8 cellular contexts compared by ENCODE assay signal in genomic region chr12:105235747-105236476, GRCh38. TPM values are rescaled to one million over a fixed set of nuclear protein-coding genes. Genes with fewer than 3 reads are reported as not detected.
DNase-seq lines count a peak whose midpoint lies in the region; ATAC-seq and TF ChIP-seq lines count a peak whose summit lies in the region.

APPL2 (minus strand) TSS chr12:105236174; CDS start chr12:105236012, 162 bp downstream.

- peak within 1 kb of the TSS; percentile 87 to 100 for H3K9ac ChIP-seq in colonic mucosa (ENCODE audit: low read depth in 2 of 2, low read length in 2 of 2)

- peaks cover 32% of the 10 kb centered on the region for H3K4me1 Mint-ChIP-seq in activated CD4-positive, alpha-beta T cell treated with anti-CD3 and anti-CD28 coated beads, Interleukin-2, amount 10 ng/mL, durations not matched to agents 24 days and 14 days

- H3K27me3 ChIP-seq in colonic mucosa (no peaks in the 10 kb centered on the region), layer of hippocampus (ENCODE audit: control insufficient read depth, insufficient read depth, low read length) (no peaks in the 10 kb centered on the region)

- H3K36me3 ChIP-seq in colonic mucosa = no peaks in the 10 kb centered on the region

- no peaks in the 10 kb centered on the region for H3K9me3 ChIP-seq in colonic mucosa

- H3K36me3 Mint-ChIP-seq in activated CD4-positive, alpha-beta T cell treated with anti-CD3 and anti-CD28 coated beads, Interleukin-2, amount 10 ng/mL, durations not matched to agents 24 days and 14 days (ENCODE audit: low read depth) = peaks cover 10% of the 10 kb centered on the region

- H3K27ac ChIP-seq in colonic mucosa = peak within 1 kb of the TSS; percentile 96
- H3K27ac ChIP-seq in layer of hippocampus (ENCODE audit: low read depth, low read length) = peak within 1 kb of the TSS; percentile 97

- peaks cover 2% of the 10 kb centered on the region for H3K27me3 Mint-ChIP-seq in activated CD4-positive, alpha-beta T cell treated with anti-CD3 and anti-CD28 coated beads, Interleukin-2, amount 10 ng/mL, durations not matched to agents 24 days and 14 days

- no peak for TF ChIP-seq CTCF in colonic mucosa (IDR thresholded peaks at IDR 0.05)

- peak within 1 kb of the TSS; percentile 85 for H3K27ac Mint-ChIP-seq in activated CD4-positive, alpha-beta T cell treated with anti-CD3 and anti-CD28 coated beads, Interleukin-2, amount 10 ng/mL, durations not matched to agents 24 days and 14 days

- intact Hi-C loops in activated CD4-positive, alpha-beta T cell treated with anti-CD3 and anti-CD28 coated beads, Interleukin-2, amount 10 ng/mL, durations not matched to agents 24 days and 14 days (cut with micrococcal nuclease) = loop anchor here (1.0 to 5.0 kb wide), 5 partner anchors 8 to 1269 kb away; partner anchors contain the start of genes C12orf75, TDG and WASHC4
- intact Hi-C loops in colonic mucosa (cut with DNase I) = no loop called here

- H3K4me3 Mint-ChIP-seq in activated CD4-positive, alpha-beta T cell treated with anti-CD3 and anti-CD28 coated beads, Interleukin-2, amount 10 ng/mL, durations not matched to agents 24 days and 14 days = peak within 1 kb of the TSS; percentile 87

- peak within 1 kb of the TSS; percentile 86 for H3K4me3 ChIP-seq in colonic mucosa

- peaks cover 3% of the 10 kb centered on the region for H3K9me3 Mint-ChIP-seq in activated CD4-positive, alpha-beta T cell treated with anti-CD3 and anti-CD28 coated beads, Interleukin-2, amount 10 ng/mL, durations not matched to agents 24 days and 14 days

- peaks cover 19% of the 10 kb centered on the region for H3K4me1 ChIP-seq in colonic mucosa

- peak; percentile 93 for DNase-seq in Ammon's horn (ENCODE audit: low spot score)
- peak; percentile 97 for DNase-seq in GM19238 (ENCODE audit: insufficient read length, low spot score)
- peak; percentile 54 for DNase-seq in NCI-H524 treated with DMSO at 0.1 percent for 48 hours (lab: John Stamatoyannopoulos, UW)
- DNase-seq in activated CD4-positive, alpha-beta T cell treated with anti-CD3 and anti-CD28 coated beads, Interleukin-2, amount 10 ng/mL, durations not matched to agents 24 days and 14 days = peak; percentile 94
- DNase-seq in colonic mucosa = peak; percentile 90
- DNase-seq in stimulated activated CD4-positive, alpha-beta T cell treated with anti-CD3 and anti-CD28 coated beads, Interleukin-1b, Interleukin-23, amount 100 ng/mL, for 4 hours (ENCODE audit: low read depth in 2 of 2) = peak; percentile 67 to 75

- peak; percentile 74 for ATAC-seq in HG03442 (IDR thresholded peaks at IDR 0.05; ENCODE audit: unreplicated experiment)

RNA-seq across cellular contexts. Expression of gene APPL2, which starts in this region (rescaled TPM):
- 18.2 and 20.5 TPM in 2 replicates for total RNA-seq in activated CD4-positive, alpha-beta T cell treated with anti-CD3 and anti-CD28 coated beads, Interleukin-2, amount 10 ng/mL, durations not matched to agents 24 days and 14 days
- 10 to 100 TPM; 70.8 to 86.0 TPM for total RNA-seq in colonic mucosa

Comparison
In these comparisons a context has a peak if more than half of its experiments do, and no peak if none do; other contexts are left out.
1. Peak in every context shown above with its lines: DNase-seq, ATAC-seq, H3K4me3 ChIP-seq and H3K27ac ChIP-seq.